Comparison of ENCODE assay signal across 12 cellular contexts in genomic region chr12:2547273-2548044, GRCh38.
"Had no signal": no experiment of that assay in that cellular context is flagged by ENCODE, and none has a peak within 500 bp of the region (broad histone marks: within the 10 kb centered on the region; RNA-seq: fewer than 3 reads in every experiment).

No MANE protein-coding gene starts in this region.

- H3K4me3 Mint-ChIP-seq: activated CD4-positive, alpha-beta T cell treated with anti-CD3 and anti-CD28 coated beads, Interleukin-2, amount 10 ng/mL, durations not matched to agents 7 days and 5 days; activated naive CD8-positive, alpha-beta T cell; neural crest cell; stimulated activated naive CD8-positive, alpha-beta T cell treated with anti-CD3 and anti-CD28 coated beads, Interleukin-15, amount 100 ng/mL, for 72 hours; type B pancreatic cell had no signal

- H3K27me3 Mint-ChIP-seq: activated CD4-positive, alpha-beta T cell treated with anti-CD3 and anti-CD28 coated beads, Interleukin-2, amount 10 ng/mL, durations not matched to agents 7 days and 5 days had no signal

- ATAC-seq: body of pancreas; psoas muscle; stimulated activated naive CD8-positive, alpha-beta T cell treated with anti-CD3 and anti-CD28 coated beads, Interleukin-15, amount 100 ng/mL, for 72 hours had no signal

- DNase-seq: activated CD4-positive, alpha-beta T cell treated with anti-CD3 and anti-CD28 coated beads, Interleukin-2, amount 10 ng/mL, durations not matched to agents 7 days and 5 days; activated CD8-positive, alpha-beta memory T cell treated with anti-CD3 and anti-CD28 coated beads, Interleukin-2, amount 50 U/mL, for 48 hours; activated gamma-delta T cell treated with Interleukin-2 at 50 U/mL for 16 hours; effector memory CD4-positive, alpha-beta T cell; glutamatergic neuron; psoas muscle; stimulated activated CD4-positive, alpha-beta T cell treated with anti-CD3 and anti-CD28 coated beads, Interleukin-1b, Interleukin-23, amount 100 ng/mL, for 48 hours; stimulated activated naive CD8-positive, alpha-beta T cell treated with anti-CD3 and anti-CD28 coated beads, Interleukin-15, amount 100 ng/mL, for 72 hours had no signal

- H3K27ac Mint-ChIP-seq: activated CD4-positive, alpha-beta T cell treated with anti-CD3 and anti-CD28 coated beads, Interleukin-2, amount 10 ng/mL, durations not matched to agents 7 days and 5 days; activated naive CD8-positive, alpha-beta T cell; type B pancreatic cell had no signal

- H3K4me1 Mint-ChIP-seq: stimulated activated naive CD8-positive, alpha-beta T cell treated with anti-CD3 and anti-CD28 coated beads, Interleukin-15, amount 100 ng/mL, for 72 hours had no signal

- H3K9me3 Mint-ChIP-seq: activated CD4-positive, alpha-beta T cell treated with anti-CD3 and anti-CD28 coated beads, Interleukin-2, amount 10 ng/mL, durations not matched to agents 7 days and 5 days; neural crest cell; stimulated activated naive CD8-positive, alpha-beta T cell treated with anti-CD3 and anti-CD28 coated beads, Interleukin-15, amount 100 ng/mL, for 72 hours; type B pancreatic cell had no signal

- H3K36me3 Mint-ChIP-seq: activated naive CD8-positive, alpha-beta T cell had no signal
